ENCODE assay signal across 1 cellular context in the genomic region with DNA sequence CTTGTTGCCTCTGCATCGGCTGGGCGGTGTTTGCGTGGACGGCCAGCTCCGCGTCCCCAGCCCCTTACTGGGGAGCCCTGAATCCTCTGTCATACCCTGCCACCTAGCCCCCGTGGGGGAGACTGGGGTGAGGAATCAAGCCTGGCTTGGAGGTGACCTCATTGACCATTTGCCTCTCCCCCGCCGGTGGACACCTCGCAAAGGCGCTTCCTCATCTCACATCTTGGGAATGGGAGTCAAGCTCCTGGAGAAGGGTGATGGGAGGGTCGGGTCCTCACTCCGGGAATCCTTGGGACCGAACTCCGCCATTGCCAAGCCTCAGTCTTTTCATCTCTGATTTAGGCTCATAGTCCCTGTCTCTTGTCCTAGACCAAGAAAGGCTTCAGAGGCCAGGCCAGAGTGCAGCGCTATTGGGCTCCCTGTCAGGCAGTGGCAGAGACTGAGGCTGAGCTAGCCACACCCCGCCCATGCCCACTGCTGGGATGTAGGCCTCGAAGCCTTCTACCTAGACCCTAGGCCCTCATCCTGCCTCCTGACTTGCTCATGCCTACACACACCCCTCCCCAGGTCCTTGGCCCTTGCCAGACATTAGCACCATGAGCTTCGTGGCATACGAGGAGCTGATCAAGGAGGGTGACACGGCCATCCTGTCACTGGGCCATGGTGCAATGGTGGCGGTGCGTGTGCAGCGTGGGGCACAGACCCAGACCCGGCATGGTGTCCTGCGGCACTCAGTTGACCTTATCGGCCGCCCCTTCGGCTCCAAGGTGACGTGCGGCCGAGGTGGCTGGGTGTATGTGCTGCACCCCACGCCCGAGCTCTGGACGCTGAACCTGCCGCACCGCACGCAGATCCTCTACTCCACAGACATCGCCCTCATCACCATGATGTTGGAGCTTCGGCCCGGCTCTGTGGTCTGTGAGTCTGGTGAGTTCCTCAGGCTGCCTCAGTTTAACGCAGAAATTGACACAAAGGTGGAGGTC.
A peak's percentile ranks its signal among the peaks of the same experiment; 100 is the strongest.
TF ChIP-seq lines count a peak whose summit lies in the region.

No MANE protein-coding gene starts in this region.

TF ChIP-seq in HepG2, 621 proteins besides CTCF, POLR2A, EP300 and RAD21 (continued from another document):
- TF ChIP-seq, protein P1, sequence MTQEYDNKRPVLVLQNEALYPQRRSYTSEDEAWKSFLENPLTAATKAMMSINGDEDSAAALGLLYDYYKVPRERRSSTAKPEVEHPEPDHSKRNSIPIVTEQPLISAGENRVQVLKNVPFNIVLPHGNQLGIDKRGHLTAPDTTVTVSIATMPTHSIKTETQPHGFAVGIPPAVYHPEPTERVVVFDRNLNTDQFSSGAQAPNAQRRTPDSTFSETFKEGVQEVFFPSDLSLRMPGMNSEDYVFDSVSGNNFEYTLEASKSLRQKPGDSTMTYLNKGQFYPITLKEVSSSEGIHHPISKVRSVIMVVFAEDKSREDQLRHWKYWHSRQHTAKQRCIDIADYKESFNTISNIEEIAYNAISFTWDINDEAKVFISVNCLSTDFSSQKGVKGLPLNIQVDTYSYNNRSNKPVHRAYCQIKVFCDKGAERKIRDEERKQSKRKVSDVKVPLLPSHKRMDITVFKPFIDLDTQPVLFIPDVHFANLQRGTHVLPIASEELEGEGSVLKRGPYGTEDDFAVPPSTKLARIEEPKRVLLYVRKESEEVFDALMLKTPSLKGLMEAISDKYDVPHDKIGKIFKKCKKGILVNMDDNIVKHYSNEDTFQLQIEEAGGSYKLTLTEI (CRISPR knock-in tag; conservative IDR thresholded peaks at IDR 0.05): no peak
- no peak for TF ChIP-seq HNRNPL (IDR thresholded peaks at IDR 0.05; ENCODE audit: low read depth, low read length)
- TF ChIP-seq RBM39 (IDR thresholded peaks at IDR 0.05; ENCODE audit: low read depth, low read length, poor library complexity, severe bottlenecking): no peak
- TF ChIP-seq, protein P2, sequence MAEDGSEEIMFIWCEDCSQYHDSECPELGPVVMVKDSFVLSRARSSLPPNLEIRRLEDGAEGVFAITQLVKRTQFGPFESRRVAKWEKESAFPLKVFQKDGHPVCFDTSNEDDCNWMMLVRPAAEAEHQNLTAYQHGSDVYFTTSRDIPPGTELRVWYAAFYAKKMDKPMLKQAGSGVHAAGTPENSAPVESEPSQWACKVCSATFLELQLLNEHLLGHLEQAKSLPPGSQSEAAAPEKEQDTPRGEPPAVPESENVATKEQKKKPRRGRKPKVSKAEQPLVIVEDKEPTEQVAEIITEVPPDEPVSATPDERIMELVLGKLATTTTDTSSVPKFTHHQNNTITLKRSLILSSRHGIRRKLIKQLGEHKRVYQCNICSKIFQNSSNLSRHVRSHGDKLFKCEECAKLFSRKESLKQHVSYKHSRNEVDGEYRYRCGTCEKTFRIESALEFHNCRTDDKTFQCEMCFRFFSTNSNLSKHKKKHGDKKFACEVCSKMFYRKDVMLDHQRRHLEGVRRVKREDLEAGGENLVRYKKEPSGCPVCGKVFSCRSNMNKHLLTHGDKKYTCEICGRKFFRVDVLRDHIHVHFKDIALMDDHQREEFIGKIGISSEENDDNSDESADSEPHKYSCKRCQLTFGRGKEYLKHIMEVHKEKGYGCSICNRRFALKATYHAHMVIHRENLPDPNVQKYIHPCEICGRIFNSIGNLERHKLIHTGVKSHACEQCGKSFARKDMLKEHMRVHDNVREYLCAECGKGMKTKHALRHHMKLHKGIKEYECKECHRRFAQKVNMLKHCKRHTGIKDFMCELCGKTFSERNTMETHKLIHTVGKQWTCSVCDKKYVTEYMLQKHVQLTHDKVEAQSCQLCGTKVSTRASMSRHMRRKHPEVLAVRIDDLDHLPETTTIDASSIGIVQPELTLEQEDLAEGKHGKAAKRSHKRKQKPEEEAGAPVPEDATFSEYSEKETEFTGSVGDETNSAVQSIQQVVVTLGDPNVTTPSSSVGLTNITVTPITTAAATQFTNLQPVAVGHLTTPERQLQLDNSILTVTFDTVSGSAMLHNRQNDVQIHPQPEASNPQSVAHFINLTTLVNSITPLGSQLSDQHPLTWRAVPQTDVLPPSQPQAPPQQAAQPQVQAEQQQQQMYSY (CRISPR knock-in tag; IDR thresholded peaks at IDR 0.05): no peak
- no peak for TF ChIP-seq NR2F6 (IDR thresholded peaks at IDR 0.05)
- no peak for TF ChIP-seq NR2F6 (CRISPR knock-in tag; IDR thresholded peaks at IDR 0.05)
- no peak for TF ChIP-seq KAT8 (CRISPR knock-in tag; IDR thresholded peaks at IDR 0.05)
- TF ChIP-seq MED13 (CRISPR knock-in tag; IDR thresholded peaks at IDR 0.05): no peak
- no peak for TF ChIP-seq ZSCAN29 (CRISPR knock-in tag; conservative IDR thresholded peaks at IDR 0.05)
- TF ChIP-seq, protein P3, sequence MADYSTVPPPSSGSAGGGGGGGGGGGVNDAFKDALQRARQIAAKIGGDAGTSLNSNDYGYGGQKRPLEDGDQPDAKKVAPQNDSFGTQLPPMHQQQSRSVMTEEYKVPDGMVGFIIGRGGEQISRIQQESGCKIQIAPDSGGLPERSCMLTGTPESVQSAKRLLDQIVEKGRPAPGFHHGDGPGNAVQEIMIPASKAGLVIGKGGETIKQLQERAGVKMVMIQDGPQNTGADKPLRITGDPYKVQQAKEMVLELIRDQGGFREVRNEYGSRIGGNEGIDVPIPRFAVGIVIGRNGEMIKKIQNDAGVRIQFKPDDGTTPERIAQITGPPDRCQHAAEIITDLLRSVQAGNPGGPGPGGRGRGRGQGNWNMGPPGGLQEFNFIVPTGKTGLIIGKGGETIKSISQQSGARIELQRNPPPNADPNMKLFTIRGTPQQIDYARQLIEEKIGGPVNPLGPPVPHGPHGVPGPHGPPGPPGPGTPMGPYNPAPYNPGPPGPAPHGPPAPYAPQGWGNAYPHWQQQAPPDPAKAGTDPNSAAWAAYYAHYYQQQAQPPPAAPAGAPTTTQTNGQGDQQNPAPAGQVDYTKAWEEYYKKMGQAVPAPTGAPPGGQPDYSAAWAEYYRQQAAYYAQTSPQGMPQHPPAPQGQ (CRISPR knock-in tag; IDR thresholded peaks at IDR 0.05; ENCODE audit: borderline replicate concordance): no peak
- TF ChIP-seq, protein P4, sequence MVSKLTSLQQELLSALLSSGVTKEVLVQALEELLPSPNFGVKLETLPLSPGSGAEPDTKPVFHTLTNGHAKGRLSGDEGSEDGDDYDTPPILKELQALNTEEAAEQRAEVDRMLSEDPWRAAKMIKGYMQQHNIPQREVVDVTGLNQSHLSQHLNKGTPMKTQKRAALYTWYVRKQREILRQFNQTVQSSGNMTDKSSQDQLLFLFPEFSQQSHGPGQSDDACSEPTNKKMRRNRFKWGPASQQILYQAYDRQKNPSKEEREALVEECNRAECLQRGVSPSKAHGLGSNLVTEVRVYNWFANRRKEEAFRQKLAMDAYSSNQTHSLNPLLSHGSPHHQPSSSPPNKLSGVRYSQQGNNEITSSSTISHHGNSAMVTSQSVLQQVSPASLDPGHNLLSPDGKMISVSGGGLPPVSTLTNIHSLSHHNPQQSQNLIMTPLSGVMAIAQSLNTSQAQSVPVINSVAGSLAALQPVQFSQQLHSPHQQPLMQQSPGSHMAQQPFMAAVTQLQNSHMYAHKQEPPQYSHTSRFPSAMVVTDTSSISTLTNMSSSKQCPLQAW (CRISPR knock-in tag; IDR thresholded peaks at IDR 0.05): peak; percentile 17; the same call in 1 of the 2 replicates
- TF ChIP-seq ZNF891 (CRISPR knock-in tag; IDR thresholded peaks at IDR 0.05): no peak
- TF ChIP-seq ZNF772 (CRISPR knock-in tag; IDR thresholded peaks at IDR 0.05): peak; percentile 50; the same call in 1 of the 2 replicates
- no peak for TF ChIP-seq NFE2 (CRISPR knock-in tag; IDR thresholded peaks at IDR 0.05)
- 0 out of 2 replicates have a peak, but pooled peaks have one; percentile 1 for TF ChIP-seq ARHGAP35 (CRISPR knock-in tag; IDR thresholded peaks at IDR 0.05; ENCODE audit: borderline replicate concordance)
- TF ChIP-seq ZNF777 (CRISPR knock-in tag; IDR thresholded peaks at IDR 0.05): no peak
- TF ChIP-seq ZFAT (CRISPR knock-in tag; conservative IDR thresholded peaks at IDR 0.05): no peak
- TF ChIP-seq ZFP1 (CRISPR knock-in tag; IDR thresholded peaks at IDR 0.05): no peak
- no peak for TF ChIP-seq ZNF343 (CRISPR knock-in tag; IDR thresholded peaks at IDR 0.05)
- no peak for TF ChIP-seq BCL6 (CRISPR knock-in tag; IDR thresholded peaks at IDR 0.05)
- TF ChIP-seq MEF2D (CRISPR knock-in tag; IDR thresholded peaks at IDR 0.05): no peak
- TF ChIP-seq ZBTB42 (CRISPR knock-in tag; IDR thresholded peaks at IDR 0.05): no peak
- TF ChIP-seq MYNN (CRISPR knock-in tag; IDR thresholded peaks at IDR 0.05; ENCODE audit: low read depth): no peak
- TF ChIP-seq RBFOX2 (IDR thresholded peaks at IDR 0.05; ENCODE audit: low read depth, low read length): peak; percentile 24; the same call in 1 of the 2 replicates
- TF ChIP-seq, protein P5, sequence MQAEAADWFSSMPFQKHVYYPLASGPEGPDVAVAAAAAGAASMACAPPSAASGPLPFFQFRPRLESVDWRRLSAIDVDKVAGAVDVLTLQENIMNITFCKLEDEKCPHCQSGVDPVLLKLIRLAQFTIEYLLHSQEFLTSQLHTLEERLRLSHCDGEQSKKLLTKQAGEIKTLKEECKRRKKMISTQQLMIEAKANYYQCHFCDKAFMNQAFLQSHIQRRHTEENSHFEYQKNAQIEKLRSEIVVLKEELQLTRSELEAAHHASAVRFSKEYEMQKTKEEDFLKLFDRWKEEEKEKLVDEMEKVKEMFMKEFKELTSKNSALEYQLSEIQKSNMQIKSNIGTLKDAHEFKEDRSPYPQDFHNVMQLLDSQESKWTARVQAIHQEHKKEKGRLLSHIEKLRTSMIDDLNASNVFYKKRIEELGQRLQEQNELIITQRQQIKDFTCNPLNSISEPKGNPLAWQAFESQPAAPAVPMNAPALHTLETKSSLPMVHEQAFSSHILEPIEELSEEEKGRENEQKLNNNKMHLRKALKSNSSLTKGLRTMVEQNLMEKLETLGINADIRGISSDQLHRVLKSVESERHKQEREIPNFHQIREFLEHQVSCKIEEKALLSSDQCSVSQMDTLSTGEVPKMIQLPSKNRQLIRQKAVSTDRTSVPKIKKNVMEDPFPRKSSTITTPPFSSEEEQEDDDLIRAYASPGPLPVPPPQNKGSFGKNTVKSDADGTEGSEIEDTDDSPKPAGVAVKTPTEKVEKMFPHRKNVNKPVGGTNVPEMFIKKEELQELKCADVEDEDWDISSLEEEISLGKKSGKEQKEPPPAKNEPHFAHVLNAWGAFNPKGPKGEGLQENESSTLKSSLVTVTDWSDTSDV (CRISPR knock-in tag; IDR thresholded peaks at IDR 0.05): 0 out of 2 replicates have a peak, but pooled peaks have one; percentile 25
- peak; percentile 58; the same call in 1 of the 2 replicates for TF ChIP-seq EED (CRISPR knock-in tag; IDR thresholded peaks at IDR 0.05)
- no peak for TF ChIP-seq GATA4 (IDR thresholded peaks at IDR 0.05; ENCODE audit: borderline replicate concordance, low read depth)
- TF ChIP-seq, protein P6, sequence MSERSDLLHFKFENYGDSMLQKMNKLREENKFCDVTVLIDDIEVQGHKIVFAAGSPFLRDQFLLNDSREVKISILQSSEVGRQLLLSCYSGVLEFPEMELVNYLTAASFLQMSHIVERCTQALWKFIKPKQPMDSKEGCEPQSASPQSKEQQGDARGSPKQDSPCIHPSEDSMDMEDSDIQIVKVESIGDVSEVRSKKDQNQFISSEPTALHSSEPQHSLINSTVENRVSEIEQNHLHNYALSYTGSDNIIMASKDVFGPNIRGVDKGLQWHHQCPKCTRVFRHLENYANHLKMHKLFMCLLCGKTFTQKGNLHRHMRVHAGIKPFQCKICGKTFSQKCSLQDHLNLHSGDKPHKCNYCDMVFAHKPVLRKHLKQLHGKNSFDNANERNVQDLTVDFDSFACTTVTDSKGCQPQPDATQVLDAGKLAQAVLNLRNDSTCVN (CRISPR knock-in tag; IDR thresholded peaks at IDR 0.05; ENCODE audit: borderline replicate concordance): no peak
- TF ChIP-seq, protein P7, sequence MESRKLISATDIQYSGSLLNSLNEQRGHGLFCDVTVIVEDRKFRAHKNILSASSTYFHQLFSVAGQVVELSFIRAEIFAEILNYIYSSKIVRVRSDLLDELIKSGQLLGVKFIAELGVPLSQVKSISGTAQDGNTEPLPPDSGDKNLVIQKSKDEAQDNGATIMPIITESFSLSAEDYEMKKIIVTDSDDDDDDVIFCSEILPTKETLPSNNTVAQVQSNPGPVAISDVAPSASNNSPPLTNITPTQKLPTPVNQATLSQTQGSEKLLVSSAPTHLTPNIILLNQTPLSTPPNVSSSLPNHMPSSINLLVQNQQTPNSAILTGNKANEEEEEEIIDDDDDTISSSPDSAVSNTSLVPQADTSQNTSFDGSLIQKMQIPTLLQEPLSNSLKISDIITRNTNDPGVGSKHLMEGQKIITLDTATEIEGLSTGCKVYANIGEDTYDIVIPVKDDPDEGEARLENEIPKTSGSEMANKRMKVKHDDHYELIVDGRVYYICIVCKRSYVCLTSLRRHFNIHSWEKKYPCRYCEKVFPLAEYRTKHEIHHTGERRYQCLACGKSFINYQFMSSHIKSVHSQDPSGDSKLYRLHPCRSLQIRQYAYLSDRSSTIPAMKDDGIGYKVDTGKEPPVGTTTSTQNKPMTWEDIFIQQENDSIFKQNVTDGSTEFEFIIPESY (CRISPR knock-in tag; IDR thresholded peaks at IDR 0.05): no peak
- TF ChIP-seq MXI1 (IDR thresholded peaks at IDR 0.05; ENCODE audit: borderline replicate concordance, low read depth, low read length): no peak
- no peak for TF ChIP-seq ZNF3 (CRISPR knock-in tag; IDR thresholded peaks at IDR 0.05)
- TF ChIP-seq ZNF441 (CRISPR knock-in tag; IDR thresholded peaks at IDR 0.05; ENCODE audit: borderline replicate concordance): no peak
- TF ChIP-seq HDAC2 (CRISPR knock-in tag; IDR thresholded peaks at IDR 0.05): no peak
